Comparison of ENCODE assay signal across 9 cellular contexts in the genomic region with DNA sequence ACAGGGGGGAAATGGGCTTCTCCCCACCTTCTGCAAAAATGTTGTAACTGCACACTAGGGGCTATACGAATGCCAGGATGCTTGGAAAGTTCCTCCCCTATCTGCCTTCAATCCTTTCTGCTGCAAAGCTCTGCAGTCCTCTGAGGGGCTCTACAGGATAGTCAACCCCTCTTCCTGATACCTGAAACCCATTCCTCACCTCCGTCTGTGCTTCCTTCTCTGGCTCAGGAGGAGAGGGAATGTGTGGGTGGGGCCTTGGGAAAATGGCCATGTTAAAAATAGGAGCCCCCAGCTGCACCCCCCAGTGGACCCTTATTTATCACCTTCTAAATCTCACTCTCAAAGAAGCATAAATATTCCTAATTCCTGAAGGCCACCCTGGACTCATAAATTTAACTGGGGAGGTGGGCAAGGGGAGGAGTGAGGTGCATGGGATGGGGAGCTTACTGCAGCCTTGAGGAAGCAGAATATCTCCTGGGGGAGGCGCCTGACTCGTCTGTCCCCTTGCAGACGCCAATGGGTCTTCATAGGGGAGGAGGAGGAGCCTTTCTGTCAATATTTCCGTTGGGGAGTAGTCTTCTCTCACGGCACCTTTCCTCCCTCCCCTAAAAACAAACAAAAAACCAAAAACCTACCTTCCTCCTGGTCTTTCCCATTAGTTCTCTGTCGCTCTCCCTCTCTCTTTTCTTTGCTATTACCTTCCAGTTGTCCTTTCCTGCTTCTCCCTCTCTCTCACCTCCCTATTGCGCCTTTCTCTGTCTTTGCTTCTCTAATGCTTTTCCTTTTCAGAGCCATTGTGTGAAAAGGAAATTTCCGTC. TPM values are rescaled to one million over a fixed set of nuclear protein-coding genes. Genes with fewer than 3 reads are reported as not detected.
A peak's percentile ranks its signal among the peaks of the same experiment; 100 is the strongest.
DNase-seq lines count a peak whose midpoint lies in the region; ATAC-seq, FAIRE-seq and TF ChIP-seq lines count a peak whose summit lies in the region.
"Had no signal": no experiment of that assay in that cellular context is flagged by ENCODE, and none has a peak within 500 bp of the region (broad histone marks: within the 10 kb centered on the region; RNA-seq: fewer than 3 reads in every experiment).

No MANE protein-coding gene starts in this region.

- peak in 1 of 2 donors; percentile 14 for ATAC-seq in activated T-cell treated with anti-CD3 and anti-CD28 coated beads, Interleukin-2, amount 50 U/mL, for 4 hours

- H3K36me3 Mint-ChIP-seq in activated T-cell treated with anti-CD3 and anti-CD28 coated beads, Interleukin-2, amount 50 U/mL, for 4 hours (ENCODE audit: insufficient read depth), result no peaks in the 10 kb centered on the region

- no peaks in the 10 kb centered on the region for H3K9me3 Mint-ChIP-seq in activated T-cell treated with anti-CD3 and anti-CD28 coated beads, Interleukin-2, amount 50 U/mL, for 4 hours
- H3K9me3 Mint-ChIP-seq: dendritic cell treated with granulocyte-macrophage colony-stimulating factor and Interleukin-4, amounts not matched to agents 40 ng/mL and 50 ng/mL, for 4 days had no signal

- no peak for FAIRE-seq in GM12892 (lab: Jason Lieb, UNC)

- DNase-seq in activated CD8-positive, alpha-beta memory T cell treated with anti-CD3 and anti-CD28 coated beads for 24 hours, result peak; percentile 64
- DNase-seq in activated CD8-positive, alpha-beta memory T cell treated with anti-CD3 and anti-CD28 coated beads, Interleukin-2, amount 50 U/mL, for 48 hours, result no peak
- DNase-seq in NCI-H2029 treated with DMSO at 0.1 percent for 48 hours (lab: John Stamatoyannopoulos, UW), result peak; percentile 66
- peak; percentile 27 for DNase-seq in activated T-cell treated with anti-CD3 and anti-CD28 coated beads, Interleukin-2, amount 50 U/mL, for 4 hours
- DNase-seq in germinal center (ENCODE audit: low spot score), result peak; percentile 66
- peak in 5 of 6 experiments; percentile 8 to 60 (median 45) for DNase-seq in stimulated activated naive CD4-positive, alpha-beta T cell (lab: John Stamatoyannopoulos, UW)
- DNase-seq in GM12892 (ENCODE audit: insufficient read length), result no peak
- no peak for DNase-seq in cortex of kidney (lab: John Stamatoyannopoulos, UW)

- no peak overlapping the region for H3K4me3 Mint-ChIP-seq in activated T-cell treated with anti-CD3 and anti-CD28 coated beads, Interleukin-2, amount 50 U/mL, for 4 hours
- H3K4me3 Mint-ChIP-seq: dendritic cell treated with granulocyte-macrophage colony-stimulating factor and Interleukin-4, amounts not matched to agents 40 ng/mL and 50 ng/mL, for 4 days had no signal

- no peaks in the 10 kb centered on the region for H3K27me3 Mint-ChIP-seq in activated T-cell treated with anti-CD3 and anti-CD28 coated beads, Interleukin-2, amount 50 U/mL, for 4 hours (ENCODE audit: low read depth)
- H3K27me3 Mint-ChIP-seq: dendritic cell treated with granulocyte-macrophage colony-stimulating factor and Interleukin-4, amounts not matched to agents 40 ng/mL and 50 ng/mL, for 4 days had no signal

- TF ChIP-seq POLR2A in GM12892 (IDR thresholded peaks at IDR 0.05; ENCODE audit: low read depth, low read length), result no peak

- H3K4me1 Mint-ChIP-seq in activated T-cell treated with anti-CD3 and anti-CD28 coated beads, Interleukin-2, amount 50 U/mL, for 4 hours (ENCODE audit: low read depth), result peaks cover 7% of the 10 kb centered on the region

RNA-seq across cellular contexts. Expression of gene GPR84, which starts 6.3 kb away (rescaled TPM):
- under 1 TPM in 2 of 3 donors, not detected in 1; 0.13 to 0.49 TPM for total RNA-seq in activated T-cell treated with anti-CD3 and anti-CD28 coated beads, Interleukin-2, amount 50 U/mL, for 4 hours
- 1.9 TPM for polyA plus RNA-seq in GM12892 (2012; ENCODE audit: missing spikeins)

RNA-seq across cellular contexts. Expression of gene ZNF385A, which starts 26.5 kb away (rescaled TPM):
- 1 to 10 TPM in 1 of 3 donors, under 1 TPM in 2; 0.48 to 1.1 (median 0.55) TPM for total RNA-seq in activated T-cell treated with anti-CD3 and anti-CD28 coated beads, Interleukin-2, amount 50 U/mL, for 4 hours
- polyA plus RNA-seq in GM12892 (2012; ENCODE audit: missing spikeins), result 1.1 TPM

RNA-seq across cellular contexts. Expression of gene COPZ1, which starts 33.1 kb away (rescaled TPM):
- total RNA-seq in activated T-cell treated with anti-CD3 and anti-CD28 coated beads, Interleukin-2, amount 50 U/mL, for 4 hours, result 100 to 1,000 TPM in 2 of 3 donors, 10 to 100 TPM in 1; 97.5 to 113 (median 109) TPM
- 175 TPM for polyA plus RNA-seq in GM12892 (2012; ENCODE audit: missing spikeins)

RNA-seq across cellular contexts. Expression of gene NFE2, which starts 57.2 kb away (rescaled TPM):
- under 1 TPM; 0.26 to 0.40 (median 0.27) TPM for total RNA-seq in activated T-cell treated with anti-CD3 and anti-CD28 coated beads, Interleukin-2, amount 50 U/mL, for 4 hours
- 0.28 TPM for polyA plus RNA-seq in GM12892 (2012; ENCODE audit: missing spikeins)

Comparison
In these comparisons a context has a peak if more than half of its experiments do, and no peak if none do; other contexts are left out.
1. DNase-seq: peak in activated CD8-positive, alpha-beta memory T cell treated with anti-CD3 and anti-CD28 coated beads for 24 hours (single experiment), NCI-H2029 treated with DMSO at 0.1 percent for 48 hours (single experiment), activated T-cell treated with anti-CD3 and anti-CD28 coated beads, Interleukin-2, amount 50 U/mL, for 4 hours (single experiment), germinal center (single experiment) and stimulated activated naive CD4-positive, alpha-beta T cell (5 of 6); none in activated CD8-positive, alpha-beta memory T cell treated with anti-CD3 and anti-CD28 coated beads, Interleukin-2, amount 50 U/mL, for 48 hours (single experiment), GM12892 (single experiment) and cortex of kidney (single experiment).